10 cellular contexts compared by ENCODE assay signal in the genomic region with DNA sequence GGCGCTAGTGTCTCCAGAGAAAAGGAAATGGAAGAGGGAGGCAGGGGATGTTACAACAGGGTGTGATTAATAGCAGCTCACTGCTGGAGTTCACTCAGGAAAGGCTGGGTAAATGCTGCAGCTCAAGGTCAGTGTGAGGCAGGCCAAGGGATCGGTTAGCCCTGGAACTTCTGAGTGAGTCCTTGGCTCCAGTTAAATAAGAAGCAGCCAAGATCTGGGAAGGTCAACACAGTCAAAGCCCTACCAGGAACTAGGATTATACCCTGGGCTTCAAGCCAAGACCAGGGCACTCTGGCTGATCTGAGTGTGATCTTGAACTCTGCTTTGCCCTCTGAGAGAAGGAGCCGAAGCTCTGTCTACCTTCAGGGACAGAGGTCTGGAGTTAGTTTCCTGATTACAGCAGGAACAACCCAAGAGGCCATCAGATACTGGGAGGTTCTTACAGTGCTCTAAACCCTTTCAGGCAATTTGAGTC.
DNase-seq lines count a peak whose midpoint lies in the region; ATAC-seq and FAIRE-seq lines count a peak whose summit lies in the region.
"Had no signal": no experiment of that assay in that cellular context is flagged by ENCODE, and none has a peak within 500 bp of the region (broad histone marks: within the 10 kb centered on the region; RNA-seq: fewer than 3 reads in every experiment).

No MANE protein-coding gene starts in this region.

- no peak overlapping the region for H3K4me3 ChIP-seq in rectal smooth muscle tissue (ENCODE audit: low read length)
- H3K4me3 ChIP-seq: SJSA1 had no signal

- H3K27ac ChIP-seq in rectal smooth muscle tissue (ENCODE audit: low read depth, low read length) = peak overlapping the region; percentile 41
- H3K27ac ChIP-seq: SJSA1 had no signal

- H3K4me1 Mint-ChIP-seq in stimulated activated naive CD8-positive, alpha-beta T cell treated with anti-CD3 and anti-CD28 coated beads, Interleukin-15, amount 100 ng/mL, for 72 hours = no peaks in the 10 kb centered on the region

- peak; percentile 92 for FAIRE-seq in RCC 7860 (lab: Jason Lieb, UNC)

- ATAC-seq in stimulated activated naive CD8-positive, alpha-beta T cell treated with anti-CD3 and anti-CD28 coated beads, Interleukin-15, amount 100 ng/mL, for 72 hours = no peak
- no peak for ATAC-seq in HG03378 (IDR thresholded peaks at IDR 0.05; ENCODE audit: unreplicated experiment)

- peaks cover 7% of the 10 kb centered on the region for H3K4me1 ChIP-seq in rectal smooth muscle tissue (ENCODE audit: control insufficient read depth, insufficient read depth, low read length)

- H3K36me3 ChIP-seq in rectal smooth muscle tissue (ENCODE audit: control insufficient read depth, insufficient read depth, low read length) = no peaks in the 10 kb centered on the region
- H3K36me3 ChIP-seq: SJSA1 had no signal

- DNase-seq in ELF-1 (ENCODE audit: low read depth, low spot score) (peak; percentile 10), RCC 7860 (ENCODE audit: low spot score) (peak; percentile 83), glomerular visceral epithelial cell (ENCODE audit: extremely low spot score) (peak; percentile 74), activated T-cell treated with anti-CD3 and anti-CD28 coated beads for 4 hours (no peak)
- DNase-seq in stimulated activated naive CD8-positive, alpha-beta T cell treated with anti-CD3 and anti-CD28 coated beads, Interleukin-15, amount 100 ng/mL, for 72 hours = no peak
- DNase-seq in activated naive CD4-positive, alpha-beta T cell (lab: John Stamatoyannopoulos, UW) = no peak

- no peak overlapping the region for H3K9ac ChIP-seq in rectal smooth muscle tissue (ENCODE audit: low read length)

- no peak overlapping the region for H3K4me3 Mint-ChIP-seq in stimulated activated naive CD8-positive, alpha-beta T cell treated with anti-CD3 and anti-CD28 coated beads, Interleukin-15, amount 100 ng/mL, for 72 hours
- H3K4me3 Mint-ChIP-seq: stimulated activated naive CD8-positive, alpha-beta T cell treated with anti-CD3 and anti-CD28 coated beads, Interleukin-15, Interleukin-2, amounts not matched to agents 100 ng/mL and 50 ng/mL, for 24 hours had no signal

- H3K27me3 Mint-ChIP-seq in stimulated activated naive CD8-positive, alpha-beta T cell treated with anti-CD3 and anti-CD28 coated beads, Interleukin-15, amount 100 ng/mL, for 72 hours = peaks cover 11% of the 10 kb centered on the region

- no peak overlapping the region for H3K27ac Mint-ChIP-seq in stimulated activated naive CD8-positive, alpha-beta T cell treated with anti-CD3 and anti-CD28 coated beads, Interleukin-15, amount 100 ng/mL, for 72 hours
- H3K27ac Mint-ChIP-seq: stimulated activated naive CD8-positive, alpha-beta T cell treated with anti-CD3 and anti-CD28 coated beads, Interleukin-15, Interleukin-2, amounts not matched to agents 100 ng/mL and 50 ng/mL, for 24 hours had no signal

- no peaks in the 10 kb centered on the region for H3K9me3 Mint-ChIP-seq in stimulated activated naive CD8-positive, alpha-beta T cell treated with anti-CD3 and anti-CD28 coated beads, Interleukin-15, amount 100 ng/mL, for 72 hours
- H3K9me3 Mint-ChIP-seq: stimulated activated naive CD8-positive, alpha-beta T cell treated with anti-CD3 and anti-CD28 coated beads, Interleukin-15, Interleukin-2, amounts not matched to agents 100 ng/mL and 50 ng/mL, for 24 hours had no signal

- no peaks in the 10 kb centered on the region for H3K27me3 ChIP-seq in rectal smooth muscle tissue (ENCODE audit: control insufficient read depth, insufficient read depth, low read length)
- H3K27me3 ChIP-seq: SJSA1 had no signal

Comparison
In these comparisons a context has a peak if more than half of its experiments do, and no peak if none do; other contexts are left out.
1. DNase-seq: peak in ELF-1 (single experiment), RCC 7860 (single experiment) and glomerular visceral epithelial cell (single experiment); none in activated T-cell treated with anti-CD3 and anti-CD28 coated beads for 4 hours (single experiment), stimulated activated naive CD8-positive, alpha-beta T cell treated with anti-CD3 and anti-CD28 coated beads, Interleukin-15, amount 100 ng/mL, for 72 hours (0 of 2) and activated naive CD4-positive, alpha-beta T cell (0 of 4).